8 cellular contexts compared by ENCODE assay signal in the genomic region with DNA sequence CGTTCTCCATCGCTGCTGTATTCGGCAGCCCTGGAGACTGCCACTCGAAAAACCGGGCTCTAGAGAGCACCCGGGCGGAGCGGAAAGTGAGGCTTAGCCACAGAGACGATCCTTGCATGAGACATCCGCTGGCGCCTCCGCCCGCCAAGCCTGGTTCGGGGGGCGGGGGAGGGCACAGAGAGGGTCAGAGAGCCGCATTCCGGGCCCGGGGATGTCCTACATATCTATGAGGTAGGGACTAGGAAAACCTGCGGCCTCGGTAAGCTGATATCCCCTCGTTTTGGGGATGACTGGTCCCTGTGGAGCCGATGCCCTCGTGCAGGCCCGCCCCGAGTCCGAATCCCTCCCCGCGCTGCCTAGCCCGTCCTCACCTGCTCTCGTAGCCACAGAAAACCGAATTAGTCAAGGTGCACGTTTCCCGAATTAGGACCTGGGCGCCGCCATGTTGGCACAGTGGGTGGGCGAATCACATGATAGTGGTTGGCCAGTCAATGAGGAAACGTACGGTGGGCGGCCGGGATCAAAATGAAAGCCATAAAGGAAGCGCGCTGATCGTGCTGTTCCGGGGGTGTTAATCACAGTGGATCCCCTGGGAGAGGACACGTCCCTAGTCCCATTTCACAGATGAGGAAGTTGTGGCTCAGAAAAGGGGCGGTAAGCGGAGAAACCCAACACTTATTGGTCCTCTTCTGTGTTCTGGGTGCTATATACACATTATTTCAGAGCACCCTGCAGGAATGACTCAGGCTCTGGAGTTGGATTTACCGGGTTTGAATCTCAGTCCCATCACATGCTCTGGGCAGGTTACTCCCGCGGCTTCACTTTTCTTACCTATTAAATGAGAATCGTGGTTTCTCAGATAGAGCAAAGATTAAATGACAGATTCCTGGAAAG. TPM values are rescaled to one million over a fixed set of nuclear protein-coding genes. Genes with fewer than 3 reads are reported as not detected.
A peak's percentile ranks its signal among the peaks of the same experiment; 100 is the strongest.
DNase-seq lines count a peak whose midpoint lies in the region; ATAC-seq and TF ChIP-seq lines count a peak whose summit lies in the region.

A gene (minus strand): TSS at position 459 of the 894 bp plus-strand sequence. CDS start 341 bp downstream, at position 118.

- H3K36me3 Mint-ChIP-seq in T-cell (peaks cover 4% of the 10 kb centered on the region), type B pancreatic cell (no peaks in the 10 kb centered on the region)

- no peaks in the 10 kb centered on the region for H3K9me3 ChIP-seq in HAP-1
- H3K9me3 ChIP-seq in adrenal gland (replicated peaks in 1 of 3), result no peaks in the 10 kb centered on the region
- no peaks in the 10 kb centered on the region for H3K9me3 ChIP-seq in heart right ventricle

- CTCF ChIA-PET in T-cell (lab: Charles Lee), result interaction anchor here (0.6 to 1.6 kb wide), 2 partner anchors 12 to 139 kb away, joined by 3 to 6 read pairs; no protein-coding TSS in a partner anchor

- H3K27me3 Mint-ChIP-seq in T-cell, result no peaks in the 10 kb centered on the region
- no peaks in the 10 kb centered on the region for H3K27me3 Mint-ChIP-seq in type B pancreatic cell

- no peaks in the 10 kb centered on the region for H3K9me3 Mint-ChIP-seq in T-cell
- H3K9me3 Mint-ChIP-seq in type B pancreatic cell, result no peaks in the 10 kb centered on the region

- TF ChIP-seq POLR2A in adrenal gland (IDR thresholded peaks at IDR 0.05), result peak in 1 of 2 donors; percentile 29

- peaks cover 10% of the 10 kb centered on the region for H3K4me1 ChIP-seq in HAP-1
- peaks cover 32 to 46% of the 10 kb centered on the region in 2 donors for H3K4me1 ChIP-seq in adrenal gland (replicated peaks in 1 of 2)
- H3K4me1 ChIP-seq in heart right ventricle, result peaks cover 12 to 54% (median 44%) of the 10 kb centered on the region in 9 donors

- H3K27ac ChIP-seq in adrenal gland (peak within 1 kb of the TSS in 4 of 5 donors; percentile 42 to 85 (median 65)), heart right ventricle (peak within 1 kb of the TSS in 9 of 10 donors; percentile 56 to 87 (median 77))

- peak; percentile 62 to 71 (median 68) for ATAC-seq in T-cell (replicated peaks in 1 of 4)
- ATAC-seq in heart right ventricle, result peak; percentile 74 to 93 (median 84)

- POLR2A ChIA-PET in T-cell (lab: Charles Lee), result interaction anchor here in 1 of 2 donors (1.6 kb wide), 1 partner anchor 36 kb away, joined by 8 read pairs; no protein-coding TSS in a partner anchor

- in situ Hi-C loops in HAP-1 (cut with MboI; ENCODE audit: low sequenced_read_pairs), result no loop called here

- H3K4me3 ChIP-seq in HAP-1 (peak within 1 kb of the TSS; percentile 96), adrenal gland (peak within 1 kb of the TSS; percentile 71 to 97 (median 89)), heart right ventricle (peak within 1 kb of the TSS; percentile 53 to 99 (median 97))

- 0 to 1% (median 0%) methylated on average over 25 to 51 of the region's 51 CpGs for WGBS in adrenal gland, 4 donors
- WGBS in heart right ventricle, 2 donors, result 0 to 1% methylated on average over 51 of the region's 51 CpGs

- H3K36me3 ChIP-seq in HAP-1 (replicated peaks), result peaks cover 48% of the 10 kb centered on the region
- peaks cover 0 to 20% of the 10 kb centered on the region in 2 donors for H3K36me3 ChIP-seq in adrenal gland (replicated peaks in 1 of 2)
- peaks cover 0 to 41% (median 10%) of the 10 kb centered on the region in 9 donors for H3K36me3 ChIP-seq in heart right ventricle

- TF ChIP-seq CTCF in adrenal gland (IDR thresholded peaks at IDR 0.05) (no peak), heart right ventricle (IDR thresholded peaks at IDR 0.05) (no peak), type B pancreatic cell (conservative IDR thresholded peaks at IDR 0.05) (no peak)

- intact Hi-C loops in adrenal gland (cut with DNase I) (no loop called here), heart right ventricle (cut with DNase I) (loop anchor here in 5 of 10 donors (1.0 to 10.0 kb wide), 5 partner anchors 34 to 148 kb away; a partner anchor contains a TSS), posterior vena cava (cut with DNase I) (no loop called here)

- H3K4me1 Mint-ChIP-seq in T-cell (peaks cover 44 to 48% (median 48%) of the 10 kb centered on the region in 3 donors), type B pancreatic cell (ENCODE audit: unreplicated experiment) (peaks cover 28% of the 10 kb centered on the region)

- H3K27ac Mint-ChIP-seq in T-cell (peak within 1 kb of the TSS; percentile 94 to 97), type B pancreatic cell (peak within 1 kb of the TSS; percentile 92)

- DNase-seq in DMS153 (lab: John Stamatoyannopoulos, UW) (peak; percentile 84), HAP-1 (ENCODE audit: low spot score in 2 of 2) (peak; percentile 85 to 96), NCI-H1436 treated with DMSO at 0.1 percent for 48 hours (lab: John Stamatoyannopoulos, UW) (peak; percentile 69), T-cell (peak; percentile 74 to 91 (median 84)), adrenal gland (peak; percentile 91 to 97 (median 95)), heart right ventricle (peak; percentile 88 to 96), posterior vena cava (ENCODE audit: low spot score) (peak; percentile 98), type B pancreatic cell (ENCODE audit: extremely low spot score, unreplicated experiment) (peak; percentile 92)

- H3K4me3 Mint-ChIP-seq in T-cell (peak within 1 kb of the TSS; percentile 87 to 97 (median 91)), type B pancreatic cell (peak within 1 kb of the TSS; percentile 98)

- H3K27me3 ChIP-seq in HAP-1 (ENCODE audit: low read depth) (no peaks in the 10 kb centered on the region), adrenal gland (no peaks in the 10 kb centered on the region), heart right ventricle (no peaks in the 10 kb centered on the region)

RNA-seq across cellular contexts. Expression of the gene that starts here (rescaled TPM):
- 100 to 1,000 TPM in 2 of 5 donors, 10 to 100 TPM in 3; 68.9 to 121 (median 95.6) TPM for total RNA-seq in T-cell
- 10 to 100 TPM; 13.4 to 48.0 (median 35.4) TPM for total RNA-seq in adrenal gland
- polyA plus RNA-seq in adrenal gland, result 100 to 1,000 TPM in 2 of 3 donors, 10 to 100 TPM in 1; 15.5 to 229 (median 120) TPM
- total RNA-seq in heart right ventricle, result 10 to 100 TPM; 10.5 to 22.4 (median 14.2) TPM
- polyA plus RNA-seq in heart right ventricle, result 10 to 100 TPM; 33.1 to 54.0 TPM
- total RNA-seq in posterior vena cava, result 10 to 100 TPM; 21.9 to 24.1 TPM
- 48.1 and 69.7 TPM in 2 replicates for total RNA-seq in type B pancreatic cell (ENCODE audit: low replicate concordance)

Comparison
In these comparisons a context has a peak if more than half of its experiments do, and no peak if none do; other contexts are left out.
1. Peak in every context shown above with its lines: DNase-seq, ATAC-seq, H3K4me3 ChIP-seq and H3K27ac ChIP-seq.